ENCODE assay signal across 1 cellular context in the genomic region with DNA sequence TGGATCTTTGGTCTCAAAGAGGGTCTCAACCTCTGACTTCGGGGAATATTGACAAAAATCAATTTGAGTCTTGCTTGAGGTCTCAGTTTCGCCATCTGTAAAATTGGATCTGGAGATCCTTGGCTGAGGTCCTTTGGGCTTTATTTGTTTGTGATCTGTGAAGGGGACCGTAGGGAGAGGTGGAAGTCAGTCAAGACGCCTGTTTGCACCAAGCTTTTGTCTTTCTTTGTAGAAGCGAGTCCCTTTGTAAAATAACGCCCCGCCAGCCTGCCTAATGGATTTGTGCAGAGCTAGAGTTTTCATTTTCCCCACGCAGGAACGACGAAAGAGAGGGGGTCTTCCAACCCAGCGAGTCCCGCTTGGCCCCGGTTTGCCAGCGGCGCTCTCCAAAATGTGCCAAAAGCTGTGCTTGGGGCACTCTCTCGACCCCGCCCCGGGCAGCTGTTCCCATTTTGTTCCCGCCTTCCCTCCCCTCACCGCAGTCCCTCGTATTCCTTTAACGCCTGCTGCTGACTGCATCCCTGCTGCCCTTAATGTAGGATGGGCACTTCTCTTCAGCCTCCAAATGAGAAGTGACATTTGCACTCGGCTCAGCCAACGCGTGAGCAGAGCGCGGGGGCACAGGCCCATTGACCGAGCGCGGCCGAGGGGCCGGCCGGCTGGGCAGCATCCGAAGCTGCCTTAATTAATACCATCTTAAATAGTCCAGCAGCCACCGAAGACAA.
TF ChIP-seq lines count a peak whose summit lies in the region.

No MANE protein-coding gene starts in this region.

TF ChIP-seq in H1, 55 proteins besides CTCF, POLR2A, EP300 and RAD21:
- no peak for TF ChIP-seq CBX8 (IDR thresholded peaks at IDR 0.05; ENCODE audit: borderline replicate concordance, low read depth, low read length)
- TF ChIP-seq BRCA1 (IDR thresholded peaks at IDR 0.05; ENCODE audit: low read depth, low read length), result no peak
- TF ChIP-seq CHD1 (IDR thresholded peaks at IDR 0.05; ENCODE audit: low read depth, low read length), result no peak
- TF ChIP-seq CTBP2 (IDR thresholded peaks at IDR 0.05; ENCODE audit: borderline replicate concordance, insufficient read depth, insufficient read length, low read length), result peak; percentile 97
- no peak for TF ChIP-seq SAP30 (IDR thresholded peaks at IDR 0.05; ENCODE audit: insufficient read depth, insufficient replicate concordance, low read length)
- TF ChIP-seq, protein P1, sequence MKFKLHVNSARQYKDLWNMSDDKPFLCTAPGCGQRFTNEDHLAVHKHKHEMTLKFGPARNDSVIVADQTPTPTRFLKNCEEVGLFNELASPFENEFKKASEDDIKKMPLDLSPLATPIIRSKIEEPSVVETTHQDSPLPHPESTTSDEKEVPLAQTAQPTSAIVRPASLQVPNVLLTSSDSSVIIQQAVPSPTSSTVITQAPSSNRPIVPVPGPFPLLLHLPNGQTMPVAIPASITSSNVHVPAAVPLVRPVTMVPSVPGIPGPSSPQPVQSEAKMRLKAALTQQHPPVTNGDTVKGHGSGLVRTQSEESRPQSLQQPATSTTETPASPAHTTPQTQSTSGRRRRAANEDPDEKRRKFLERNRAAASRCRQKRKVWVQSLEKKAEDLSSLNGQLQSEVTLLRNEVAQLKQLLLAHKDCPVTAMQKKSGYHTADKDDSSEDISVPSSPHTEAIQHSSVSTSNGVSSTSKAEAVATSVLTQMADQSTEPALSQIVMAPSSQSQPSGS (IDR thresholded peaks at IDR 0.05; ENCODE audit: low read length), result no peak
- TF ChIP-seq TCF12 (IDR thresholded peaks at IDR 0.05; ENCODE audit: low read depth, low read length), result peak; percentile 69; the same call in 1 of the 2 replicates
- no peak for TF ChIP-seq KDM4A (IDR thresholded peaks at IDR 0.05; ENCODE audit: low read depth, low read length, severe bottlenecking)
- TF ChIP-seq SRF (IDR thresholded peaks at IDR 0.05; ENCODE audit: low read depth, low read length), result no peak
- no peak for TF ChIP-seq TAF7 (optimal IDR thresholded peaks at IDR 0.05; ENCODE audit: borderline replicate concordance, low read depth, low read length)
- no peak for TF ChIP-seq NRF1 (IDR thresholded peaks at IDR 0.05; ENCODE audit: low read depth, low read length)
- no peak for TF ChIP-seq SP1 (IDR thresholded peaks at IDR 0.05; ENCODE audit: low read depth, low read length)
- TF ChIP-seq, protein P2, sequence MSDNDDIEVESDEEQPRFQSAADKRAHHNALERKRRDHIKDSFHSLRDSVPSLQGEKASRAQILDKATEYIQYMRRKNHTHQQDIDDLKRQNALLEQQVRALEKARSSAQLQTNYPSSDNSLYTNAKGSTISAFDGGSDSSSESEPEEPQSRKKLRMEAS (IDR thresholded peaks at IDR 0.05), result peak; percentile 61; the same call in 1 of the 2 replicates
- TF ChIP-seq POLR2AphosphoS5 (IDR thresholded peaks at IDR 0.05; ENCODE audit: low read depth, low read length), result no peak
- TF ChIP-seq, protein P3, sequence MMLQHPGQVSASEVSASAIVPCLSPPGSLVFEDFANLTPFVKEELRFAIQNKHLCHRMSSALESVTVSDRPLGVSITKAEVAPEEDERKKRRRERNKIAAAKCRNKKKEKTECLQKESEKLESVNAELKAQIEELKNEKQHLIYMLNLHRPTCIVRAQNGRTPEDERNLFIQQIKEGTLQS (IDR thresholded peaks at IDR 0.05; ENCODE audit: insufficient read depth, low read depth, low read length), result no peak
- no peak for TF ChIP-seq BACH1 (IDR thresholded peaks at IDR 0.05; ENCODE audit: low read length)
- TF ChIP-seq JUND (IDR thresholded peaks at IDR 0.05; ENCODE audit: low read length), result no peak
- TF ChIP-seq FOSL1 (IDR thresholded peaks at IDR 0.05; ENCODE audit: insufficient read depth, low read depth, low read length), result no peak
- TF ChIP-seq SP2 (IDR thresholded peaks at IDR 0.05; ENCODE audit: low read length), result no peak
- TF ChIP-seq NANOG (IDR thresholded peaks at IDR 0.05; ENCODE audit: insufficient read depth, low read depth, low read length, poor library complexity, severe bottlenecking), result no peak
- TF ChIP-seq ZNF274 (IDR thresholded peaks at IDR 0.05; ENCODE audit: borderline replicate concordance, extremely low read depth, low read length), result no peak
- TF ChIP-seq CBX5 (IDR thresholded peaks at IDR 0.05; ENCODE audit: low read depth, low read length), result no peak
- no peak for TF ChIP-seq SP4 (IDR thresholded peaks at IDR 0.05; ENCODE audit: low read length)
- no peak for TF ChIP-seq POU5F1 (IDR thresholded peaks at IDR 0.05; ENCODE audit: low read depth, low read length)
- TF ChIP-seq CEBPB (IDR thresholded peaks at IDR 0.05; ENCODE audit: low read depth, low read length), result no peak
- TF ChIP-seq HDAC6 (IDR thresholded peaks at IDR 0.05; ENCODE audit: low read depth, low read length), result no peak
- TF ChIP-seq SIRT6 (IDR thresholded peaks at IDR 0.05; ENCODE audit: low read length), result no peak
- TF ChIP-seq, protein P4, sequence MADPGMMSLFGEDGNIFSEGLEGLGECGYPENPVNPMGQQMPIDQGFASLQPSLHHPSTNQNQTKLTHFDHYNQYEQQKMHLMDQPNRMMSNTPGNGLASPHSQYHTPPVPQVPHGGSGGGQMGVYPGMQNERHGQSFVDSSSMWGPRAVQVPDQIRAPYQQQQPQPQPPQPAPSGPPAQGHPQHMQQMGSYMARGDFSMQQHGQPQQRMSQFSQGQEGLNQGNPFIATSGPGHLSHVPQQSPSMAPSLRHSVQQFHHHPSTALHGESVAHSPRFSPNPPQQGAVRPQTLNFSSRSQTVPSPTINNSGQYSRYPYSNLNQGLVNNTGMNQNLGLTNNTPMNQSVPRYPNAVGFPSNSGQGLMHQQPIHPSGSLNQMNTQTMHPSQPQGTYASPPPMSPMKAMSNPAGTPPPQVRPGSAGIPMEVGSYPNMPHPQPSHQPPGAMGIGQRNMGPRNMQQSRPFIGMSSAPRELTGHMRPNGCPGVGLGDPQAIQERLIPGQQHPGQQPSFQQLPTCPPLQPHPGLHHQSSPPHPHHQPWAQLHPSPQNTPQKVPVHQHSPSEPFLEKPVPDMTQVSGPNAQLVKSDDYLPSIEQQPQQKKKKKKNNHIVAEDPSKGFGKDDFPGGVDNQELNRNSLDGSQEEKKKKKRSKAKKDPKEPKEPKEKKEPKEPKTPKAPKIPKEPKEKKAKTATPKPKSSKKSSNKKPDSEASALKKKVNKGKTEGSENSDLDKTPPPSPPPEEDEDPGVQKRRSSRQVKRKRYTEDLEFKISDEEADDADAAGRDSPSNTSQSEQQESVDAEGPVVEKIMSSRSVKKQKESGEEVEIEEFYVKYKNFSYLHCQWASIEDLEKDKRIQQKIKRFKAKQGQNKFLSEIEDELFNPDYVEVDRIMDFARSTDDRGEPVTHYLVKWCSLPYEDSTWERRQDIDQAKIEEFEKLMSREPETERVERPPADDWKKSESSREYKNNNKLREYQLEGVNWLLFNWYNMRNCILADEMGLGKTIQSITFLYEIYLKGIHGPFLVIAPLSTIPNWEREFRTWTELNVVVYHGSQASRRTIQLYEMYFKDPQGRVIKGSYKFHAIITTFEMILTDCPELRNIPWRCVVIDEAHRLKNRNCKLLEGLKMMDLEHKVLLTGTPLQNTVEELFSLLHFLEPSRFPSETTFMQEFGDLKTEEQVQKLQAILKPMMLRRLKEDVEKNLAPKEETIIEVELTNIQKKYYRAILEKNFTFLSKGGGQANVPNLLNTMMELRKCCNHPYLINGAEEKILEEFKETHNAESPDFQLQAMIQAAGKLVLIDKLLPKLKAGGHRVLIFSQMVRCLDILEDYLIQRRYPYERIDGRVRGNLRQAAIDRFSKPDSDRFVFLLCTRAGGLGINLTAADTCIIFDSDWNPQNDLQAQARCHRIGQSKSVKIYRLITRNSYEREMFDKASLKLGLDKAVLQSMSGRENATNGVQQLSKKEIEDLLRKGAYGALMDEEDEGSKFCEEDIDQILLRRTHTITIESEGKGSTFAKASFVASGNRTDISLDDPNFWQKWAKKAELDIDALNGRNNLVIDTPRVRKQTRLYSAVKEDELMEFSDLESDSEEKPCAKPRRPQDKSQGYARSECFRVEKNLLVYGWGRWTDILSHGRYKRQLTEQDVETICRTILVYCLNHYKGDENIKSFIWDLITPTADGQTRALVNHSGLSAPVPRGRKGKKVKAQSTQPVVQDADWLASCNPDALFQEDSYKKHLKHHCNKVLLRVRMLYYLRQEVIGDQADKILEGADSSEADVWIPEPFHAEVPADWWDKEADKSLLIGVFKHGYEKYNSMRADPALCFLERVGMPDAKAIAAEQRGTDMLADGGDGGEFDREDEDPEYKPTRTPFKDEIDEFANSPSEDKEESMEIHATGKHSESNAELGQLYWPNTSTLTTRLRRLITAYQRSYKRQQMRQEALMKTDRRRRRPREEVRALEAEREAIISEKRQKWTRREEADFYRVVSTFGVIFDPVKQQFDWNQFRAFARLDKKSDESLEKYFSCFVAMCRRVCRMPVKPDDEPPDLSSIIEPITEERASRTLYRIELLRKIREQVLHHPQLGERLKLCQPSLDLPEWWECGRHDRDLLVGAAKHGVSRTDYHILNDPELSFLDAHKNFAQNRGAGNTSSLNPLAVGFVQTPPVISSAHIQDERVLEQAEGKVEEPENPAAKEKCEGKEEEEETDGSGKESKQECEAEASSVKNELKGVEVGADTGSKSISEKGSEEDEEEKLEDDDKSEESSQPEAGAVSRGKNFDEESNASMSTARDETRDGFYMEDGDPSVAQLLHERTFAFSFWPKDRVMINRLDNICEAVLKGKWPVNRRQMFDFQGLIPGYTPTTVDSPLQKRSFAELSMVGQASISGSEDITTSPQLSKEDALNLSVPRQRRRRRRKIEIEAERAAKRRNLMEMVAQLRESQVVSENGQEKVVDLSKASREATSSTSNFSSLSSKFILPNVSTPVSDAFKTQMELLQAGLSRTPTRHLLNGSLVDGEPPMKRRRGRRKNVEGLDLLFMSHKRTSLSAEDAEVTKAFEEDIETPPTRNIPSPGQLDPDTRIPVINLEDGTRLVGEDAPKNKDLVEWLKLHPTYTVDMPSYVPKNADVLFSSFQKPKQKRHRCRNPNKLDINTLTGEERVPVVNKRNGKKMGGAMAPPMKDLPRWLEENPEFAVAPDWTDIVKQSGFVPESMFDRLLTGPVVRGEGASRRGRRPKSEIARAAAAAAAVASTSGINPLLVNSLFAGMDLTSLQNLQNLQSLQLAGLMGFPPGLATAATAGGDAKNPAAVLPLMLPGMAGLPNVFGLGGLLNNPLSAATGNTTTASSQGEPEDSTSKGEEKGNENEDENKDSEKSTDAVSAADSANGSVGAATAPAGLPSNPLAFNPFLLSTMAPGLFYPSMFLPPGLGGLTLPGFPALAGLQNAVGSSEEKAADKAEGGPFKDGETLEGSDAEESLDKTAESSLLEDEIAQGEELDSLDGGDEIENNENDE (IDR thresholded peaks at IDR 0.05; ENCODE audit: insufficient replicate concordance, low read length), result no peak
- TF ChIP-seq GTF2F1 (IDR thresholded peaks at IDR 0.05; ENCODE audit: borderline replicate concordance, low read depth, low read length), result no peak
- TF ChIP-seq TBP (IDR thresholded peaks at IDR 0.05; ENCODE audit: low read depth, low read length), result 0 out of 2 replicates have a peak, but pooled peaks have one; percentile 12
- peak; percentile 52 for TF ChIP-seq ASH2L (IDR thresholded peaks at IDR 0.05; ENCODE audit: low read length)
- no peak for TF ChIP-seq BCL11A (IDR thresholded peaks at IDR 0.05; ENCODE audit: low read depth in 2 of 2, low read length in 2 of 2)
- TF ChIP-seq TAF1 (IDR thresholded peaks at IDR 0.05; ENCODE audit: low read depth, low read length), result no peak
- TF ChIP-seq SUZ12 (IDR thresholded peaks at IDR 0.05; ENCODE audit: low read length), result no peak; the same call in 1 of the 2 replicates
- TF ChIP-seq CREB1 (IDR thresholded peaks at IDR 0.05), result no peak
- TF ChIP-seq RXRA (IDR thresholded peaks at IDR 0.05; ENCODE audit: insufficient read depth, low read depth, low read length), result no peak
- no peak for TF ChIP-seq JUN (IDR thresholded peaks at IDR 0.05; ENCODE audit: low read depth, low read length)
- TF ChIP-seq SIX5 (IDR thresholded peaks at IDR 0.05; ENCODE audit: low read depth, low read length), result no peak
- no peak for TF ChIP-seq PHF8 (conservative IDR thresholded peaks at IDR 0.05; ENCODE audit: low read depth, low read length)
- no peak for TF ChIP-seq KDM5A (IDR thresholded peaks at IDR 0.05; ENCODE audit: low read length)
- TF ChIP-seq CHD2 (IDR thresholded peaks at IDR 0.05; ENCODE audit: low read length), result no peak
- 0 out of 4 replicates have a peak, but pooled peaks of 1 of the 2 experiments have one; percentile 45 for TF ChIP-seq HDAC2 (IDR thresholded peaks at IDR 0.05; ENCODE audit: borderline replicate concordance in 1 of 2, low read depth in 2 of 2, low read length in 2 of 2)
- peak; percentile 49 for TF ChIP-seq EZH2 (IDR thresholded peaks at IDR 0.05; ENCODE audit: low read depth, low read length, severe bottlenecking)
- TF ChIP-seq, protein P5, sequence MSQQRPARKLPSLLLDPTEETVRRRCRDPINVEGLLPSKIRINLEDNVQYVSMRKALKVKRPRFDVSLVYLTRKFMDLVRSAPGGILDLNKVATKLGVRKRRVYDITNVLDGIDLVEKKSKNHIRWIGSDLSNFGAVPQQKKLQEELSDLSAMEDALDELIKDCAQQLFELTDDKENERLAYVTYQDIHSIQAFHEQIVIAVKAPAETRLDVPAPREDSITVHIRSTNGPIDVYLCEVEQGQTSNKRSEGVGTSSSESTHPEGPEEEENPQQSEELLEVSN (IDR thresholded peaks at IDR 0.05), result peak; percentile 74
- peak; percentile 57; the same call in 1 of the 2 replicates for TF ChIP-seq YY1 (IDR thresholded peaks at IDR 0.05; ENCODE audit: low read depth, low read length)
- 0 out of 2 replicates have a peak, but pooled peaks have one; percentile 8 for TF ChIP-seq KDM1A (IDR thresholded peaks at IDR 0.05; ENCODE audit: borderline replicate concordance, low read length)
- no peak for TF ChIP-seq TEAD4 (IDR thresholded peaks at IDR 0.05; ENCODE audit: low read depth, low read length)
- TF ChIP-seq RFX5 (IDR thresholded peaks at IDR 0.05; ENCODE audit: borderline replicate concordance, low read depth, low read length), result no peak
- TF ChIP-seq SIN3A (conservative IDR thresholded peaks at IDR 0.05 in 1 of 2, IDR thresholded peaks at IDR 0.05 in 1 of 2; ENCODE audit: low read depth in 1 of 2, low read length in 2 of 2), result 0 out of 4 replicates have a peak, but pooled peaks of 1 of the 2 experiments have one; percentile 51
- no peak for TF ChIP-seq RBBP5 (IDR thresholded peaks at IDR 0.05; ENCODE audit: borderline replicate concordance, low read depth, low read length)
- TF ChIP-seq GABPA (IDR thresholded peaks at IDR 0.05; ENCODE audit: borderline replicate concordance, insufficient read depth, low read length), result no peak
- peak; percentile 71 for TF ChIP-seq EGR1 (IDR thresholded peaks at IDR 0.05; ENCODE audit: borderline replicate concordance, low read depth, low read length)
- peak; percentile 21 for TF ChIP-seq RNF2 (IDR thresholded peaks at IDR 0.05; ENCODE audit: borderline replicate concordance, low read depth, low read length, missing control alignments, poor library complexity, severe bottlenecking)
- TF ChIP-seq, protein P6, sequence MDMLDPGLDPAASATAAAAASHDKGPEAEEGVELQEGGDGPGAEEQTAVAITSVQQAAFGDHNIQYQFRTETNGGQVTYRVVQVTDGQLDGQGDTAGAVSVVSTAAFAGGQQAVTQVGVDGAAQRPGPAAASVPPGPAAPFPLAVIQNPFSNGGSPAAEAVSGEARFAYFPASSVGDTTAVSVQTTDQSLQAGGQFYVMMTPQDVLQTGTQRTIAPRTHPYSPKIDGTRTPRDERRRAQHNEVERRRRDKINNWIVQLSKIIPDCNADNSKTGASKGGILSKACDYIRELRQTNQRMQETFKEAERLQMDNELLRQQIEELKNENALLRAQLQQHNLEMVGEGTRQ (IDR thresholded peaks at IDR 0.05; ENCODE audit: low read length), result no peak
- no peak for TF ChIP-seq MAFK (IDR thresholded peaks at IDR 0.05; ENCODE audit: low read depth, low read length)
